Comparison of ENCODE assay signal across 8 cellular contexts in genomic region chr17:42677012-42677857, GRCh38. TPM values are rescaled to one million over a fixed set of nuclear protein-coding genes. Genes with fewer than 3 reads are reported as not detected.
DNase-seq lines count a peak whose midpoint lies in the region; ATAC-seq, FAIRE-seq and TF ChIP-seq lines count a peak whose summit lies in the region.

No MANE protein-coding gene starts in this region.

- peak overlapping the region; percentile 58 to 96 (median 94) for H3K27ac ChIP-seq in spleen

- peak; percentile 97 for DNase-seq in AG09309 (ENCODE audit: low read depth)
- DNase-seq in NCI-H446 treated with DMSO at 0.1 percent for 48 hours (lab: John Stamatoyannopoulos, UW), result peak; percentile 99
- peak; percentile 97 for DNase-seq in activated CD4-positive, alpha-beta T cell treated with anti-CD3 and anti-CD28 coated beads for 1 hour
- peak; percentile 95 for DNase-seq in cerebellar nuclear complex (lab: John Stamatoyannopoulos, UW)
- peak; percentile 99 for DNase-seq in spleen

- peaks cover 58 to 99% (median 89%) of the 10 kb centered on the region in 6 donors for H3K4me1 ChIP-seq in spleen

- peak overlapping the region; percentile 93 for H3K4me3 ChIP-seq in AG09309 (ENCODE audit: control insufficient read depth, low read depth, low read length)
- H3K4me3 ChIP-seq in spleen, result peak overlapping the region; percentile 66 to 90 (median 76)

- peaks cover 0 to 14% (median 0%) of the 10 kb centered on the region in 6 donors for H3K36me3 ChIP-seq in spleen

- TF ChIP-seq POLR2A in spleen (IDR thresholded peaks at IDR 0.05), result no peak

- intact Hi-C loops in spleen (cut with DNase I; ENCODE audit: low total_unique reads), result loop anchor here (5.0 kb wide), 1 partner anchor 70 kb away; the partner anchor contains the start of genes RETREG3 and TUBG1

- ATAC-seq in GM19035 (IDR thresholded peaks at IDR 0.05; ENCODE audit: unreplicated experiment) (peak; percentile 67), HG03354 (IDR thresholded peaks at IDR 0.05; ENCODE audit: poor library complexity, severe bottlenecking, unreplicated experiment) (peak; percentile 67)

- WGBS in spleen, 5 donors, result 3 to 5% (median 4%) methylated on average over 28 to 33 of the region's 33 CpGs

- peak; percentile 87 for FAIRE-seq in islet of Langerhans (lab: Jason Lieb, UNC)

- TF ChIP-seq CTCF in AG09309 (IDR thresholded peaks at IDR 0.05; ENCODE audit: control insufficient read depth, insufficient read depth, low read depth, low read length, missing control alignments) (no peak), spleen (IDR thresholded peaks at IDR 0.05 in 8 of 11, conservative IDR thresholded peaks at IDR 0.05 in 3 of 11) (peak in 1 of 11 experiments; percentile 32)

- no peaks in the 10 kb centered on the region for H3K9me3 ChIP-seq in spleen

- H3K27me3 ChIP-seq in spleen (replicated peaks in 1 of 7), result peaks cover 0 to 71% (median 33%) of the 10 kb centered on the region in 7 donors

RNA-seq across cellular contexts. Expression of gene PLEKHH3, which starts 0.4 kb away (rescaled TPM):
- total RNA-seq in spleen, result 10 to 100 TPM; 10.8 to 19.5 (median 14.6) TPM
- polyA plus RNA-seq in spleen, result 10 to 100 TPM in 2 of 3 donors, 1 to 10 TPM in 1; 9.4 to 16.0 (median 13.1) TPM

RNA-seq across cellular contexts. Expression of gene CCR10, which starts 4.4 kb away (rescaled TPM):
- 1 to 10 TPM in 5 of 7 donors, under 1 TPM in 2; 0.51 to 4.7 (median 2.0) TPM for total RNA-seq in spleen
- polyA plus RNA-seq in spleen, result 1 to 10 TPM in 1 of 3 donors, under 1 TPM in 2; 0.71 to 1.1 (median 0.76) TPM

RNA-seq across cellular contexts. Expression of gene CNTNAP1, which starts 5.1 kb away (rescaled TPM):
- 10 to 100 TPM in 3 of 7 donors, 1 to 10 TPM in 4; 3.9 to 11.2 (median 7.5) TPM for total RNA-seq in spleen
- polyA plus RNA-seq in spleen, result 1 to 10 TPM; 1.1 to 3.1 (median 1.6) TPM

RNA-seq across cellular contexts. Expression of gene TUBG2, which starts 18.2 kb away (rescaled TPM):
- total RNA-seq in spleen, result 10 to 100 TPM; 13.8 to 24.9 (median 16.6) TPM
- polyA plus RNA-seq in spleen, result 10 to 100 TPM in 1 of 3 donors, 1 to 10 TPM in 2; 4.9 to 12.5 (median 8.4) TPM

Comparison
In these comparisons a context has a peak if more than half of its experiments do, and no peak if none do; other contexts are left out.
1. Peak in every context shown above with its lines: DNase-seq, ATAC-seq, H3K4me3 ChIP-seq and H3K27ac ChIP-seq.